17 cellular contexts compared by ENCODE assay signal in the genomic region with DNA sequence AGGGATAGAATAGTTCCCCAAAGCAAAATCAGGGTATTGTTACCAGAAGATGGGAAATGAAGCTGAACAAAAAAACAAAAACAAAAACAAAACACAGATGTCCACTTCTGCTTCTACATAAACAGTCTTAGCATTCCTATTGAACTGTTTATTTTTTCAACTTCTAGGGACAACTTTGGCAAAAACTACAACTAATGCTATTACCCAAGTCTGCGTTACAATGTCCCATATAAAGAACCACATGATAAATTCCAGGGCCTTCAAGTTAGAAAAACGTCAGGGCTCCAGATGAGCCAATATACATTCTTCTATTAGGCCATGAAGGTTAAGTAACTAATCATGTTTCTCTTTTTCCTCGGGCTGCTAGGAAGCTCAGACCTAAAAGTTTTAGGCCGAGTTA.
A peak's percentile ranks its signal among the peaks of the same experiment; 100 is the strongest.
DNase-seq lines count a peak whose midpoint lies in the region; ATAC-seq and FAIRE-seq lines count a peak whose summit lies in the region.
"Had no signal": no experiment of that assay in that cellular context is flagged by ENCODE, and none has a peak within 500 bp of the region (broad histone marks: within the 10 kb centered on the region; RNA-seq: fewer than 3 reads in every experiment).

No MANE protein-coding gene starts in this region.

- DNase-seq in EH (ENCODE audit: low read depth): peak; percentile 17
- peak; percentile 36 for DNase-seq in iris pigment epithelial cell (ENCODE audit: low read depth)
- no peak for DNase-seq in SW 1271 (lab: John Stamatoyannopoulos, UW)
- DNase-seq in DMS114 treated with DMSO at 0.1 percent for 48 hours (lab: John Stamatoyannopoulos, UW; ENCODE audit: unreplicated experiment): no peak
- DNase-seq: BE2C; C1 segment of cervical spinal cord; CD4-positive, CD25-positive, alpha-beta regulatory T cell; CD8-positive, alpha-beta memory T cell; COR-L47; DMS153; DMS79; GF-D8; H9 had no signal

- ATAC-seq in HG02798 (IDR thresholded peaks at IDR 0.05; ENCODE audit: poor library complexity, unreplicated experiment): no peak
- ATAC-seq: HepG2 had no signal

- FAIRE-seq in endometrium (lab: Jason Lieb, UNC): peak; percentile 84
- FAIRE-seq: H1, HepG2 had no signal

Comparison
In these comparisons a context has a peak if more than half of its experiments do, and no peak if none do; other contexts are left out.
1. DNase-seq: peak in EH (single experiment) and iris pigment epithelial cell (single experiment); none in SW 1271 (0 of 2) and DMS114 treated with DMSO at 0.1 percent for 48 hours (single experiment).